9 cellular contexts compared by ENCODE assay signal in genomic region chr11:120537996-120538395, GRCh38. TPM values are rescaled to one million over a fixed set of nuclear protein-coding genes. Genes with fewer than 3 reads are reported as not detected.
"Had no signal": no experiment of that assay in that cellular context is flagged by ENCODE, and none has a peak within 500 bp of the region (broad histone marks: within the 10 kb centered on the region; RNA-seq: fewer than 3 reads in every experiment).

No MANE protein-coding gene starts in this region.

- ATAC-seq: HepG2, K562 had no signal

- H3K27ac ChIP-seq: HL-60 had no signal

- H3K4me3 ChIP-seq: K562 had no signal

- DNase-seq: IMR-90, KBM-7, KG1 had no signal

- H3K27ac Mint-ChIP-seq: IgD-negative memory B cell had no signal

- H3K36me3 Mint-ChIP-seq: IgD-negative memory B cell had no signal

RNA-seq across cellular contexts. Expression of gene GRIK4, which starts 26.4 kb away (rescaled TPM):
- total RNA-seq: HT-29, HT1080, K562 had no signal
- polyA plus RNA-seq: IgD-negative memory B cell, K562 had no signal
